ENCODE assay signal across 8 cellular contexts in genomic region chrX:53320543-53321215, GRCh38.
A peak's percentile ranks its signal among the peaks of the same experiment; 100 is the strongest.
DNase-seq lines count a peak whose midpoint lies in the region; ATAC-seq lines count a peak whose summit lies in the region.

No MANE protein-coding gene starts in this region.

- no peak overlapping the region for H3K27ac Mint-ChIP-seq in activated naive CD4-positive, alpha-beta T cell treated with anti-CD3 and anti-CD28 coated beads, Interleukin-2, amount 50 U/mL, for 24 hours
- H3K27ac Mint-ChIP-seq in stimulated activated memory B cell treated with anti-CD40 and anti-IgM and Interleukin-4, amounts not matched to agents 10 μg/mL and 1 μg/mL and 100 μg/mL, for 72 hours, result no peak overlapping the region

- H3K4me3 Mint-ChIP-seq in activated naive CD4-positive, alpha-beta T cell treated with anti-CD3 and anti-CD28 coated beads, Interleukin-2, amount 50 U/mL, for 24 hours, result peak overlapping the region; percentile 47
- peak overlapping the region; percentile 41 for H3K4me3 Mint-ChIP-seq in stimulated activated memory B cell treated with anti-CD40 and anti-IgM and Interleukin-4, amounts not matched to agents 10 μg/mL and 1 μg/mL and 100 μg/mL, for 72 hours

- DNase-seq in NCI-H2227 (lab: John Stamatoyannopoulos, UW; ENCODE audit: unreplicated experiment) (peak; percentile 48), NCI-H2227 treated with DMSO at 0.1 percent for 48 hours (lab: John Stamatoyannopoulos, UW) (no peak), NCI-H1694 treated with DMSO at 0.1 percent for 48 hours (lab: John Stamatoyannopoulos, UW) (no peak), T-helper 9 cell (no peak)

- H3K36me3 Mint-ChIP-seq in activated naive CD4-positive, alpha-beta T cell treated with anti-CD3 and anti-CD28 coated beads, Interleukin-2, amount 50 U/mL, for 24 hours, result no peaks in the 10 kb centered on the region
- H3K36me3 Mint-ChIP-seq in stimulated activated memory B cell treated with anti-CD40 and anti-IgM and Interleukin-4, amounts not matched to agents 10 μg/mL and 1 μg/mL and 100 μg/mL, for 72 hours, result no peaks in the 10 kb centered on the region

- peaks cover 16% of the 10 kb centered on the region for H3K4me1 Mint-ChIP-seq in activated naive CD4-positive, alpha-beta T cell treated with anti-CD3 and anti-CD28 coated beads, Interleukin-2, amount 50 U/mL, for 24 hours
- peaks cover 28% of the 10 kb centered on the region for H3K4me1 Mint-ChIP-seq in stimulated activated memory B cell treated with anti-CD40 and anti-IgM and Interleukin-4, amounts not matched to agents 10 μg/mL and 1 μg/mL and 100 μg/mL, for 72 hours

- no peaks in the 10 kb centered on the region for H3K9me3 Mint-ChIP-seq in activated naive CD4-positive, alpha-beta T cell treated with anti-CD3 and anti-CD28 coated beads, Interleukin-2, amount 50 U/mL, for 24 hours
- H3K9me3 Mint-ChIP-seq in stimulated activated memory B cell treated with anti-CD40 and anti-IgM and Interleukin-4, amounts not matched to agents 10 μg/mL and 1 μg/mL and 100 μg/mL, for 72 hours, result no peaks in the 10 kb centered on the region

- peak overlapping the region; percentile 60 for H3K4me3 ChIP-seq in iPS-11a (ENCODE audit: low read depth, low read length)

- no peak for ATAC-seq in stimulated activated memory B cell treated with anti-CD40 and anti-IgM and Interleukin-4, amounts not matched to agents 10 μg/mL and 1 μg/mL and 100 μg/mL, for 72 hours
- ATAC-seq in GM18909 (IDR thresholded peaks at IDR 0.05; ENCODE audit: poor library complexity, unreplicated experiment), result no peak

- peaks cover 22% of the 10 kb centered on the region for H3K27me3 Mint-ChIP-seq in activated naive CD4-positive, alpha-beta T cell treated with anti-CD3 and anti-CD28 coated beads, Interleukin-2, amount 50 U/mL, for 24 hours
- H3K27me3 Mint-ChIP-seq in stimulated activated memory B cell treated with anti-CD40 and anti-IgM and Interleukin-4, amounts not matched to agents 10 μg/mL and 1 μg/mL and 100 μg/mL, for 72 hours, result peaks cover 60% of the 10 kb centered on the region
